10 cellular contexts compared by ENCODE assay signal in genomic region chr3:11477286-11477935, GRCh38.
DNase-seq lines count a peak whose midpoint lies in the region; ATAC-seq, FAIRE-seq and TF ChIP-seq lines count a peak whose summit lies in the region.
"Had no signal": no experiment of that assay in that cellular context is flagged by ENCODE, and none has a peak within 500 bp of the region (broad histone marks: within the 10 kb centered on the region; RNA-seq: fewer than 3 reads in every experiment).

No MANE protein-coding gene starts in this region.

- H3K4me3 ChIP-seq in RWPE2 (ENCODE audit: severe bottlenecking), result no peak overlapping the region

- no peak for FAIRE-seq in GM12892 (lab: Jason Lieb, UNC)

- TF ChIP-seq POLR2A in GM12892 (IDR thresholded peaks at IDR 0.05; ENCODE audit: low read depth, low read length), result no peak

- peak; percentile 93 for ATAC-seq in RWPE2 (ENCODE audit: low read depth)
- ATAC-seq in omental fat pad (ENCODE audit: low FRiP score), result peak; percentile 85
- no peak for ATAC-seq in GM18909 (IDR thresholded peaks at IDR 0.05; ENCODE audit: poor library complexity, unreplicated experiment)

- H3K27ac ChIP-seq in RWPE2 (ENCODE audit: poor library complexity, severe bottlenecking), result peak overlapping the region; percentile 92
- H3K27ac ChIP-seq: HL-60 had no signal

- no peaks in the 10 kb centered on the region for H3K9me3 ChIP-seq in RWPE2 (ENCODE audit: severe bottlenecking)

- TF ChIP-seq CTCF in RWPE2 (IDR thresholded peaks at IDR 0.05; ENCODE audit: poor library complexity, severe bottlenecking) (no peak), omental fat pad (IDR thresholded peaks at IDR 0.05) (no peak)

- peak; percentile 58 for DNase-seq in AG08395 (ENCODE audit: low spot score)
- no peak for DNase-seq in RWPE2 (ENCODE audit: low spot score)
- DNase-seq in fibroblast of peridontal ligament (ENCODE audit: extremely low read depth), result peak; percentile 89
- no peak for DNase-seq in omental fat pad (ENCODE audit: low spot score)
- no peak for DNase-seq in activated CD8-positive, alpha-beta memory T cell treated with anti-CD3 and anti-CD28 coated beads, Interleukin-2, amount 50 U/mL, for 4 hours
- no peak for DNase-seq in NCI-H510A (lab: John Stamatoyannopoulos, UW)
- DNase-seq in GM12892 (ENCODE audit: insufficient read length), result no peak
- DNase-seq: activated T-cell treated with anti-CD3 and anti-CD28 coated beads for 4 hours had no signal

- H3K4me1 ChIP-seq in RWPE2 (ENCODE audit: insufficient read depth, poor library complexity, severe bottlenecking), result peaks cover 30% of the 10 kb centered on the region

- H3K36me3 ChIP-seq in RWPE2 (ENCODE audit: low read depth), result no peaks in the 10 kb centered on the region

- H3K27me3 ChIP-seq in RWPE2 (ENCODE audit: insufficient read depth, poor library complexity, severe bottlenecking), result no peaks in the 10 kb centered on the region

Comparison
In these comparisons a context has a peak if more than half of its experiments do, and no peak if none do; other contexts are left out.
1. DNase-seq: peak in AG08395 (single experiment) and fibroblast of peridontal ligament (single experiment); none in RWPE2 (single experiment), omental fat pad (single experiment), activated CD8-positive, alpha-beta memory T cell treated with anti-CD3 and anti-CD28 coated beads, Interleukin-2, amount 50 U/mL, for 4 hours (single experiment), NCI-H510A (single experiment) and GM12892 (single experiment).